ENCODE assay signal across 1 cellular context in the genomic region with DNA sequence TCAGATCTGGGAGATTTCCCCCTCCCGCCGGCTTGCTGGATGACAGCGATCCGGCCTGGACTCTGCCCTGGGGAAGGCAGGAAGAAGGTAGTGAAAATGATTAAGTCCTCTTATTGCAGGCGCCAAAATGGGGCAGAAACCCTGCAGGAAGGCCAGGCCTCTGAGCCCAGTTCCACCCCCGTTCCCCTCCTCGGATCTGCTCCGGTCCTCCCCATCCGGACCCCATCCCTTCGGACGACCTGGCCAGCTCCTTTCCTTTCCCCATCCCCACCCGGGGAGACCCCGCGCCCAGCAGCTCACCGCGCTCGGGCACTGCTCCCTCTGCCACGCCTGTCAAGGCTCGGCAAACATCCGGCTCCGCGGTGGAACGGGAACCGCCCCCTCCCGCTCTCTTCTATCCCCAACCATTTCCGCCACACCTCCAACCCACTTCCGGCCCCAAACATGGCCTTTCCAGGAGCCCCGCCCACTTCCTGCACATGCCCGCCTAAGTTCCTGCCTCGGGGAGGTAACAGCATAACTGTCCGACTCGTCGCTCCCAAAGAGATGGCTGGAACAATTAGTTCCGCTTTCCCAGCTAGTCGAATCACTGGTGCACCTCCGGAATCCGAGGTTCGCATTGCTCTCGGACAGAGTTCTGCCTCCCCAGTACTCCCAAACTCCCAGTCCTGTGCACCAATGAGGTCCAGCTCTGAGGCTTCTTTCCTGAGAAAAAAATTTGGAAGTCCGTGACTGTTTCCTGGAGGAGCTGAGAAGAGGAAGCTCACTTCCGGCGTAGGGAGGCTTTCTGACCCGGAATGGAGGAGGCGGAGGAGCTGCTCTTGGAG.
A peak's percentile ranks its signal among the peaks of the same experiment; 100 is the strongest.
TF ChIP-seq lines count a peak whose summit lies in the region.

A gene (minus strand): TSS at position 369 of the 827 bp plus-strand sequence. CDS start 4,512 bp downstream, outside the sequence.
A gene (plus strand): TSS at position 781 of the 827 bp plus-strand sequence. CDS start 17 bp downstream, at position 798.

TF ChIP-seq in HepG2, 621 proteins besides CTCF, POLR2A, EP300 and RAD21 (continued from another document and continues in another):
- TF ChIP-seq, protein P1, sequence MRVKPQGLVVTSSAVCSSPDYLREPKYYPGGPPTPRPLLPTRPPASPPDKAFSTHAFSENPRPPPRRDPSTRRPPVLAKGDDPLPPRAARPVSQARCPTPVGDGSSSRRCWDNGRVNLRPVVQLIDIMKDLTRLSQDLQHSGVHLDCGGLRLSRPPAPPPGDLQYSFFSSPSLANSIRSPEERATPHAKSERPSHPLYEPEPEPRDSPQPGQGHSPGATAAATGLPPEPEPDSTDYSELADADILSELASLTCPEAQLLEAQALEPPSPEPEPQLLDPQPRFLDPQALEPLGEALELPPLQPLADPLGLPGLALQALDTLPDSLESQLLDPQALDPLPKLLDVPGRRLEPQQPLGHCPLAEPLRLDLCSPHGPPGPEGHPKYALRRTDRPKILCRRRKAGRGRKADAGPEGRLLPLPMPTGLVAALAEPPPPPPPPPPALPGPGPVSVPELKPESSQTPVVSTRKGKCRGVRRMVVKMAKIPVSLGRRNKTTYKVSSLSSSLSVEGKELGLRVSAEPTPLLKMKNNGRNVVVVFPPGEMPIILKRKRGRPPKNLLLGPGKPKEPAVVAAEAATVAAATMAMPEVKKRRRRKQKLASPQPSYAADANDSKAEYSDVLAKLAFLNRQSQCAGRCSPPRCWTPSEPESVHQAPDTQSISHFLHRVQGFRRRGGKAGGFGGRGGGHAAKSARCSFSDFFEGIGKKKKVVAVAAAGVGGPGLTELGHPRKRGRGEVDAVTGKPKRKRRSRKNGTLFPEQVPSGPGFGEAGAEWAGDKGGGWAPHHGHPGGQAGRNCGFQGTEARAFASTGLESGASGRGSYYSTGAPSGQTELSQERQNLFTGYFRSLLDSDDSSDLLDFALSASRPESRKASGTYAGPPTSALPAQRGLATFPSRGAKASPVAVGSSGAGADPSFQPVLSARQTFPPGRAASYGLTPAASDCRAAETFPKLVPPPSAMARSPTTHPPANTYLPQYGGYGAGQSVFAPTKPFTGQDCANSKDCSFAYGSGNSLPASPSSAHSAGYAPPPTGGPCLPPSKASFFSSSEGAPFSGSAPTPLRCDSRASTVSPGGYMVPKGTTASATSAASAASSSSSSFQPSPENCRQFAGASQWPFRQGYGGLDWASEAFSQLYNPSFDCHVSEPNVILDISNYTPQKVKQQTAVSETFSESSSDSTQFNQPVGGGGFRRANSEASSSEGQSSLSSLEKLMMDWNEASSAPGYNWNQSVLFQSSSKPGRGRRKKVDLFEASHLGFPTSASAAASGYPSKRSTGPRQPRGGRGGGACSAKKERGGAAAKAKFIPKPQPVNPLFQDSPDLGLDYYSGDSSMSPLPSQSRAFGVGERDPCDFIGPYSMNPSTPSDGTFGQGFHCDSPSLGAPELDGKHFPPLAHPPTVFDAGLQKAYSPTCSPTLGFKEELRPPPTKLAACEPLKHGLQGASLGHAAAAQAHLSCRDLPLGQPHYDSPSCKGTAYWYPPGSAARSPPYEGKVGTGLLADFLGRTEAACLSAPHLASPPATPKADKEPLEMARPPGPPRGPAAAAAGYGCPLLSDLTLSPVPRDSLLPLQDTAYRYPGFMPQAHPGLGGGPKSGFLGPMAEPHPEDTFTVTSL (CRISPR knock-in tag; IDR thresholded peaks at IDR 0.05; ENCODE audit: borderline replicate concordance), result no peak
- TF ChIP-seq, protein P2, sequence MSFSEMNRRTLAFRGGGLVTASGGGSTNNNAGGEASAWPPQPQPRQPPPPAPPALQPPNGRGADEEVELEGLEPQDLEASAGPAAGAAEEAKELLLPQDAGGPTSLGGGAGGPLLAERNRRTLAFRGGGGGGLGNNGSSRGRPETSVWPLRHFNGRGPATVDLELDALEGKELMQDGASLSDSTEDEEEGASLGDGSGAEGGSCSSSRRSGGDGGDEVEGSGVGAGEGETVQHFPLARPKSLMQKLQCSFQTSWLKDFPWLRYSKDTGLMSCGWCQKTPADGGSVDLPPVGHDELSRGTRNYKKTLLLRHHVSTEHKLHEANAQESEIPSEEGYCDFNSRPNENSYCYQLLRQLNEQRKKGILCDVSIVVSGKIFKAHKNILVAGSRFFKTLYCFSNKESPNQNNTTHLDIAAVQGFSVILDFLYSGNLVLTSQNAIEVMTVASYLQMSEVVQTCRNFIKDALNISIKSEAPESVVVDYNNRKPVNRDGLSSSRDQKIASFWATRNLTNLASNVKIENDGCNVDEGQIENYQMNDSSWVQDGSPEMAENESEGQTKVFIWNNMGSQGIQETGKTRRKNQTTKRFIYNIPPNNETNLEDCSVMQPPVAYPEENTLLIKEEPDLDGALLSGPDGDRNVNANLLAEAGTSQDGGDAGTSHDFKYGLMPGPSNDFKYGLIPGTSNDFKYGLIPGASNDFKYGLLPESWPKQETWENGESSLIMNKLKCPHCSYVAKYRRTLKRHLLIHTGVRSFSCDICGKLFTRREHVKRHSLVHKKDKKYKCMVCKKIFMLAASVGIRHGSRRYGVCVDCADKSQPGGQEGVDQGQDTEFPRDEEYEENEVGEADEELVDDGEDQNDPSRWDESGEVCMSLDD (CRISPR knock-in tag; IDR thresholded peaks at IDR 0.05; ENCODE audit: borderline replicate concordance), result no peak
- TF ChIP-seq SP140L (CRISPR knock-in tag; IDR thresholded peaks at IDR 0.05; ENCODE audit: borderline replicate concordance) (no peak), JUNB (CRISPR knock-in tag; IDR thresholded peaks at IDR 0.05; ENCODE audit: borderline replicate concordance) (no peak; the same call in 1 of the 2 replicates), MAZ (IDR thresholded peaks at IDR 0.05; ENCODE audit: borderline replicate concordance, low read depth, low read length) (peak; percentile 77; the same call in 1 of the 2 replicates), MAZ (CRISPR knock-in tag; IDR thresholded peaks at IDR 0.05; ENCODE audit: low read depth) (peak; percentile 84), HHEX (CRISPR knock-in tag; IDR thresholded peaks at IDR 0.05) (no peak), NCOA2 (CRISPR knock-in tag; IDR thresholded peaks at IDR 0.05) (peak; percentile 48), ZNF292 (CRISPR knock-in tag; IDR thresholded peaks at IDR 0.05; ENCODE audit: borderline replicate concordance, low read depth) (no peak), GPN1 (CRISPR knock-in tag; IDR thresholded peaks at IDR 0.05; ENCODE audit: borderline replicate concordance) (no peak), PHF21A (CRISPR knock-in tag; IDR thresholded peaks at IDR 0.05) (peak; percentile 84), SIX4 (CRISPR knock-in tag; IDR thresholded peaks at IDR 0.05) (no peak; the same call in 1 of the 2 replicates), CEBPB (IDR thresholded peaks at IDR 0.05; ENCODE audit: borderline replicate concordance, low read depth, low read length) (no peak), ZEB1 (IDR thresholded peaks at IDR 0.05; ENCODE audit: insufficient replicate concordance, low read depth) (no peak), ZNF878 (CRISPR knock-in tag; IDR thresholded peaks at IDR 0.05) (no peak), FOXK2 (IDR thresholded peaks at IDR 0.05) (peak; percentile 74), ZNF143 (CRISPR knock-in tag; IDR thresholded peaks at IDR 0.05) (no peak), HNRNPL (IDR thresholded peaks at IDR 0.05; ENCODE audit: low read depth, low read length) (0 out of 2 replicates have a peak, but pooled peaks have one; percentile 64), ZNF678 (CRISPR knock-in tag; IDR thresholded peaks at IDR 0.05) (no peak), FOSL2 (CRISPR knock-in tag; IDR thresholded peaks at IDR 0.05) (peak; percentile 7; the same call in 1 of the 2 replicates), ATRX (CRISPR knock-in tag; IDR thresholded peaks at IDR 0.05; ENCODE audit: borderline replicate concordance) (no peak), ZNF207 (IDR thresholded peaks at IDR 0.05; ENCODE audit: borderline replicate concordance) (no peak), ZNF251 (CRISPR knock-in tag; IDR thresholded peaks at IDR 0.05) (no peak), FOXO1 (CRISPR knock-in tag; IDR thresholded peaks at IDR 0.05) (no peak; the same call in 1 of the 2 replicates)
- TF ChIP-seq, protein P3, sequence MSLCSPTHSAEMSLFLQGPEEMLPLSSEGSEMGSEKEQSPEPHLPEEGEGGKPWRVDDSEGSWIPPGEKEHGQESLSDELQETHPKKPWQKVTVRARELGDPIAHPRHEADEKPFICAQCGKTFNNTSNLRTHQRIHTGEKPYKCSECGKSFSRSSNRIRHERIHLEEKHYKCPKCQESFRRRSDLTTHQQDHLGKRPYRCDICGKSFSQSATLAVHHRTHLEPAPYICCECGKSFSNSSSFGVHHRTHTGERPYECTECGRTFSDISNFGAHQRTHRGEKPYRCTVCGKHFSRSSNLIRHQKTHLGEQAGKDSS (CRISPR knock-in tag; IDR thresholded peaks at IDR 0.05; ENCODE audit: borderline replicate concordance, low read depth), result peak; percentile 73; the same call in 1 of the 2 replicates
- TF ChIP-seq, protein P4, sequence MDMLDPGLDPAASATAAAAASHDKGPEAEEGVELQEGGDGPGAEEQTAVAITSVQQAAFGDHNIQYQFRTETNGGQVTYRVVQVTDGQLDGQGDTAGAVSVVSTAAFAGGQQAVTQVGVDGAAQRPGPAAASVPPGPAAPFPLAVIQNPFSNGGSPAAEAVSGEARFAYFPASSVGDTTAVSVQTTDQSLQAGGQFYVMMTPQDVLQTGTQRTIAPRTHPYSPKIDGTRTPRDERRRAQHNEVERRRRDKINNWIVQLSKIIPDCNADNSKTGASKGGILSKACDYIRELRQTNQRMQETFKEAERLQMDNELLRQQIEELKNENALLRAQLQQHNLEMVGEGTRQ (IDR thresholded peaks at IDR 0.05; ENCODE audit: low read depth, low read length), result no peak
- TF ChIP-seq, protein P4 (CRISPR knock-in tag; IDR thresholded peaks at IDR 0.05; ENCODE audit: borderline replicate concordance), result peak; percentile 91
- TF ChIP-seq, protein P5, sequence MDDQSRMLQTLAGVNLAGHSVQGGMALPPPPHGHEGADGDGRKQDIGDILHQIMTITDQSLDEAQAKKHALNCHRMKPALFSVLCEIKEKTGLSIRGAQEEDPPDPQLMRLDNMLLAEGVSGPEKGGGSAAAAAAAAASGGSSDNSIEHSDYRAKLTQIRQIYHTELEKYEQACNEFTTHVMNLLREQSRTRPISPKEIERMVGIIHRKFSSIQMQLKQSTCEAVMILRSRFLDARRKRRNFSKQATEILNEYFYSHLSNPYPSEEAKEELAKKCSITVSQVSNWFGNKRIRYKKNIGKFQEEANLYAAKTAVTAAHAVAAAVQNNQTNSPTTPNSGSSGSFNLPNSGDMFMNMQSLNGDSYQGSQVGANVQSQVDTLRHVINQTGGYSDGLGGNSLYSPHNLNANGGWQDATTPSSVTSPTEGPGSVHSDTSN (CRISPR knock-in tag; IDR thresholded peaks at IDR 0.05; ENCODE audit: borderline replicate concordance), result no peak
- TF ChIP-seq, protein P6, sequence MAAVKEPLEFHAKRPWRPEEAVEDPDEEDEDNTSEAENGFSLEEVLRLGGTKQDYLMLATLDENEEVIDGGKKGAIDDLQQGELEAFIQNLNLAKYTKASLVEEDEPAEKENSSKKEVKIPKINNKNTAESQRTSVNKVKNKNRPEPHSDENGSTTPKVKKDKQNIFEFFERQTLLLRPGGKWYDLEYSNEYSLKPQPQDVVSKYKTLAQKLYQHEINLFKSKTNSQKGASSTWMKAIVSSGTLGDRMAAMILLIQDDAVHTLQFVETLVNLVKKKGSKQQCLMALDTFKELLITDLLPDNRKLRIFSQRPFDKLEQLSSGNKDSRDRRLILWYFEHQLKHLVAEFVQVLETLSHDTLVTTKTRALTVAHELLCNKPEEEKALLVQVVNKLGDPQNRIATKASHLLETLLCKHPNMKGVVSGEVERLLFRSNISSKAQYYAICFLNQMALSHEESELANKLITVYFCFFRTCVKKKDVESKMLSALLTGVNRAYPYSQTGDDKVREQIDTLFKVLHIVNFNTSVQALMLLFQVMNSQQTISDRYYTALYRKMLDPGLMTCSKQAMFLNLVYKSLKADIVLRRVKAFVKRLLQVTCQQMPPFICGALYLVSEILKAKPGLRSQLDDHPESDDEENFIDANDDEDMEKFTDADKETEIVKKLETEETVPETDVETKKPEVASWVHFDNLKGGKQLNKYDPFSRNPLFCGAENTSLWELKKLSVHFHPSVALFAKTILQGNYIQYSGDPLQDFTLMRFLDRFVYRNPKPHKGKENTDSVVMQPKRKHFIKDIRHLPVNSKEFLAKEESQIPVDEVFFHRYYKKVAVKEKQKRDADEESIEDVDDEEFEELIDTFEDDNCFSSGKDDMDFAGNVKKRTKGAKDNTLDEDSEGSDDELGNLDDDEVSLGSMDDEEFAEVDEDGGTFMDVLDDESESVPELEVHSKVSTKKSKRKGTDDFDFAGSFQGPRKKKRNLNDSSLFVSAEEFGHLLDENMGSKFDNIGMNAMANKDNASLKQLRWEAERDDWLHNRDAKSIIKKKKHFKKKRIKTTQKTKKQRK (IDR thresholded peaks at IDR 0.05; ENCODE audit: low read length), result no peak
- TF ChIP-seq, protein P7, sequence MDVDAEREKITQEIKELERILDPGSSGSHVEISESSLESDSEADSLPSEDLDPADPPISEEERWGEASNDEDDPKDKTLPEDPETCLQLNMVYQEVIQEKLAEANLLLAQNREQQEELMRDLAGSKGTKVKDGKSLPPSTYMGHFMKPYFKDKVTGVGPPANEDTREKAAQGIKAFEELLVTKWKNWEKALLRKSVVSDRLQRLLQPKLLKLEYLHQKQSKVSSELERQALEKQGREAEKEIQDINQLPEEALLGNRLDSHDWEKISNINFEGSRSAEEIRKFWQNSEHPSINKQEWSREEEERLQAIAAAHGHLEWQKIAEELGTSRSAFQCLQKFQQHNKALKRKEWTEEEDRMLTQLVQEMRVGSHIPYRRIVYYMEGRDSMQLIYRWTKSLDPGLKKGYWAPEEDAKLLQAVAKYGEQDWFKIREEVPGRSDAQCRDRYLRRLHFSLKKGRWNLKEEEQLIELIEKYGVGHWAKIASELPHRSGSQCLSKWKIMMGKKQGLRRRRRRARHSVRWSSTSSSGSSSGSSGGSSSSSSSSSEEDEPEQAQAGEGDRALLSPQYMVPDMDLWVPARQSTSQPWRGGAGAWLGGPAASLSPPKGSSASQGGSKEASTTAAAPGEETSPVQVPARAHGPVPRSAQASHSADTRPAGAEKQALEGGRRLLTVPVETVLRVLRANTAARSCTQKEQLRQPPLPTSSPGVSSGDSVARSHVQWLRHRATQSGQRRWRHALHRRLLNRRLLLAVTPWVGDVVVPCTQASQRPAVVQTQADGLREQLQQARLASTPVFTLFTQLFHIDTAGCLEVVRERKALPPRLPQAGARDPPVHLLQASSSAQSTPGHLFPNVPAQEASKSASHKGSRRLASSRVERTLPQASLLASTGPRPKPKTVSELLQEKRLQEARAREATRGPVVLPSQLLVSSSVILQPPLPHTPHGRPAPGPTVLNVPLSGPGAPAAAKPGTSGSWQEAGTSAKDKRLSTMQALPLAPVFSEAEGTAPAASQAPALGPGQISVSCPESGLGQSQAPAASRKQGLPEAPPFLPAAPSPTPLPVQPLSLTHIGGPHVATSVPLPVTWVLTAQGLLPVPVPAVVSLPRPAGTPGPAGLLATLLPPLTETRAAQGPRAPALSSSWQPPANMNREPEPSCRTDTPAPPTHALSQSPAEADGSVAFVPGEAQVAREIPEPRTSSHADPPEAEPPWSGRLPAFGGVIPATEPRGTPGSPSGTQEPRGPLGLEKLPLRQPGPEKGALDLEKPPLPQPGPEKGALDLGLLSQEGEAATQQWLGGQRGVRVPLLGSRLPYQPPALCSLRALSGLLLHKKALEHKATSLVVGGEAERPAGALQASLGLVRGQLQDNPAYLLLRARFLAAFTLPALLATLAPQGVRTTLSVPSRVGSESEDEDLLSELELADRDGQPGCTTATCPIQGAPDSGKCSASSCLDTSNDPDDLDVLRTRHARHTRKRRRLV (CRISPR knock-in tag; IDR thresholded peaks at IDR 0.05), result 0 out of 2 replicates have a peak, but pooled peaks have one; percentile 48
